8 cellular contexts compared by ENCODE assay signal in the genomic region with DNA sequence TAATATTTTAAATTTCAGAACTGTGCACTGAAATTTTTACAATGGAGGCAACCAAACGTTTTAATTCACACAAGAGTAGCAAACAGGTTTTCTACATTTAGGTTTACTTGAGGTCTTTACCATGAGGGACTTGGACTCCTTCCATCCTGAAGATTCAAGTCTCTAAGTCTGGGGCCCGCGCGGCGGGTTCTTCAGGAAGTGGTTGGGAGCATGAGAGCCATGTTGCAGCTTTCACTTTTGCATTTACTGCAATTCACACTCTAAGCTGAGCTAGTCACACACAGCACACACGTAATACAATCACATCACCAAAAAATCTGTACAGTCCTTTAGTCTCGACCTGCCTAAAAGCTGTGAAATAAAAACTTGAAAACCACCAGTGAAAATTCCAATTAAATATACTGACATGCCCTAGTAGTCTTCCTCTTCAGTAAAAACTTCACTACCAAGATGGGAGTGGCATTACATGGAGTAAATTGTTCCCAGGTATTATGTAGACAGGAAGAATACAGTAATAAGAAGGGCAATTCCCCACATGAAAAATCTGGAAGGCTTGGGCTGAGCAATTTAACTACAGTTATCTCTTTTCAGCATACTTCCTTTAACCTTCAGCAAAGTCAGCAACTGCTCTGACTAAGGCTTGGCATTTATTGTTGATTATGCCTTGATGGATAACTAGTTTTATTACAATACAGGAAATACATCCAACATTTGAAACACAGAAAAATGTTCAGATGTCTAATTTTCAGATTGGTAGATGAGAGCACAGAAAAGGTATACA.
DNase-seq lines count a peak whose midpoint lies in the region; ATAC-seq and TF ChIP-seq lines count a peak whose summit lies in the region.

No MANE protein-coding gene starts in this region.

- peak overlapping the region in 1 of 2 experiments; percentile 33 for H3K18ac ChIP-seq in mesenchymal stem cell (ENCODE audit: low read depth in 1 of 2, low read length in 2 of 2)

- TF ChIP-seq POLR2A in uterus (IDR thresholded peaks at IDR 0.05) = no peak

- peak overlapping the region; percentile 29 for H3K4me2 ChIP-seq in mesenchymal stem cell (ENCODE audit: low read length, poor library complexity, severe bottlenecking)

- H3K4ac ChIP-seq in mesenchymal stem cell (ENCODE audit: low read depth in 1 of 2, low read length in 2 of 2) = no peak overlapping the region

- DNase-seq in DMS53 treated with DMSO at 0.1 percent for 48 hours (lab: John Stamatoyannopoulos, UW; ENCODE audit: unreplicated experiment) (peak; percentile 28), T follicular helper cell (ENCODE audit: low read depth) (peak; percentile 37), MCF 10A (ENCODE audit: unreplicated experiment) (no peak), mesenchymal stem cell (peak; percentile 90), uterus (no peak), NCI-H1417 (lab: John Stamatoyannopoulos, UW) (no peak)

- peaks cover 68% of the 10 kb centered on the region for H3K27me3 Mint-ChIP-seq in MCF 10A (ENCODE audit: insufficient read depth, unreplicated experiment)

- intact Hi-C loops in MCF 10A (cut with micrococcal nuclease) (loop anchor here (2.0 kb wide), 2 partner anchors 31 to 257 kb away; no protein-coding TSS in a partner anchor), uterus (cut with DNase I; ENCODE audit: low total_unique reads) (no loop called here)

- H3K4me1 ChIP-seq in mesenchymal stem cell (ENCODE audit: control insufficient read depth, insufficient read depth, low read depth, low read length) = peaks cover 3% of the 10 kb centered on the region
- no peaks in the 10 kb centered on the region for H3K4me1 ChIP-seq in uterus

- H3K79me1 ChIP-seq in mesenchymal stem cell (replicated peaks; ENCODE audit: low read length, poor library complexity, severe bottlenecking) = no peaks in the 10 kb centered on the region

- no peak overlapping the region for H2BK12ac ChIP-seq in mesenchymal stem cell (ENCODE audit: low read length in 2 of 2)

- H3K9me3 ChIP-seq in mesenchymal stem cell (ENCODE audit: control insufficient read depth, low read length) = no peaks in the 10 kb centered on the region
- no peaks in the 10 kb centered on the region for H3K9me3 ChIP-seq in uterus

- 0% methylated on average over 2 of the region's 7 CpGs for WGBS in mesenchymal stem cell

- H2BK120ac ChIP-seq in mesenchymal stem cell (ENCODE audit: low read depth, low read length) = no peak overlapping the region

- H3K27ac ChIP-seq in mesenchymal stem cell (ENCODE audit: low read length, poor library complexity, severe bottlenecking) = peak overlapping the region; percentile 97
- H3K27ac ChIP-seq in uterus = peak overlapping the region; percentile 81 to 83

- peak overlapping the region in 1 of 2 experiments; percentile 89 for H3K4me3 ChIP-seq in mesenchymal stem cell (ENCODE audit: insufficient read depth in 1 of 2, low read depth in 1 of 2, low read length in 2 of 2)
- peak overlapping the region in 1 of 2 donors; percentile 44 for H3K4me3 ChIP-seq in uterus

- no peaks in the 10 kb centered on the region for H3K9me3 Mint-ChIP-seq in MCF 10A (ENCODE audit: unreplicated experiment)

- ATAC-seq in HG02642 (IDR thresholded peaks at IDR 0.05; ENCODE audit: poor library complexity, unreplicated experiment) (peak; percentile 51), HG03196 (IDR thresholded peaks at IDR 0.05; ENCODE audit: unreplicated experiment) (no peak)

- peaks cover 16% of the 10 kb centered on the region for H3K4me1 Mint-ChIP-seq in MCF 10A (ENCODE audit: insufficient read depth, unreplicated experiment)

- no peak overlapping the region for H2BK5ac ChIP-seq in mesenchymal stem cell (ENCODE audit: low read depth, low read length, poor library complexity, severe bottlenecking)

- POLR2A ChIA-PET in MCF 10A (lab: Yijun Ruan, JAX) = interaction anchor here (0.7 to 13.8 kb wide), 15 partner anchors 8 to 489 kb away, joined by 3 to 408 read pairs (median 15); no protein-coding TSS in a partner anchor

- H3K36me3 ChIP-seq in mesenchymal stem cell (ENCODE audit: control insufficient read depth in 1 of 2, insufficient read depth in 2 of 2, low read depth in 1 of 2, low read length in 2 of 2) = peaks cover 0 to 28% of the 10 kb centered on the region in 2 experiments
- H3K36me3 ChIP-seq in uterus = no peaks in the 10 kb centered on the region

- BruUV-seq in MCF 10A (replicated peaks; lab: Mats Ljungman, UMichigan) = no TSS peak

- H3K9ac ChIP-seq in mesenchymal stem cell (ENCODE audit: low read length) = peak overlapping the region; percentile 99

- CTCF ChIA-PET in MCF 10A (lab: Yijun Ruan, JAX) = interaction anchor here (0.6 to 1.9 kb wide), 2 partner anchors 30 to 285 kb away, joined by 3 to 5 read pairs; no protein-coding TSS in a partner anchor

- H3K4me3 Mint-ChIP-seq in MCF 10A (ENCODE audit: unreplicated experiment) = peak overlapping the region; percentile 74

- no peak overlapping the region for H2BK15ac ChIP-seq in mesenchymal stem cell (ENCODE audit: low read depth, poor library complexity, severe bottlenecking)

- no peak overlapping the region for H3K14ac ChIP-seq in mesenchymal stem cell (ENCODE audit: low read length in 2 of 2)

- peaks cover 17% of the 10 kb centered on the region for H3K36me3 Mint-ChIP-seq in MCF 10A (ENCODE audit: insufficient read depth, unreplicated experiment)

- H4K91ac ChIP-seq in mesenchymal stem cell (ENCODE audit: low read length) = no peak overlapping the region

- TF ChIP-seq CTCF in MCF 10A (IDR thresholded peaks at IDR 0.05; ENCODE audit: unreplicated experiment) = no peak
- no peak for TF ChIP-seq CTCF in uterus (IDR thresholded peaks at IDR 0.05)

- H3K27me3 ChIP-seq in mesenchymal stem cell (ENCODE audit: control insufficient read depth in 1 of 2, insufficient read depth in 1 of 2, low read length in 2 of 2) = no peaks in the 10 kb centered on the region
- H3K27me3 ChIP-seq in uterus = no peaks in the 10 kb centered on the region

- peak overlapping the region; percentile 17 for H3K27ac Mint-ChIP-seq in MCF 10A (ENCODE audit: low read depth, unreplicated experiment)

- H3K23ac ChIP-seq in mesenchymal stem cell (ENCODE audit: low read length in 2 of 2) = no peak overlapping the region

- H2AFZ ChIP-seq in mesenchymal stem cell (ENCODE audit: low read depth, low read length) = no peak overlapping the region

- H4K8ac ChIP-seq in mesenchymal stem cell (ENCODE audit: low read length) = no peak overlapping the region

- H2AK5ac ChIP-seq in mesenchymal stem cell (ENCODE audit: low read length, severe bottlenecking) = no peak overlapping the region

Comparison
In these comparisons a context has a peak if more than half of its experiments do, and no peak if none do; other contexts are left out.
1. DNase-seq: peak in DMS53 treated with DMSO at 0.1 percent for 48 hours (single experiment), T follicular helper cell (single experiment) and mesenchymal stem cell (single experiment); none in MCF 10A (single experiment), uterus (0 of 2) and NCI-H1417 (0 of 3).